In genomic region chr9:130036099-130036498, GRCh38 we compare ENCODE assay signal across 9 cellular contexts. TPM values are rescaled to one million over a fixed set of nuclear protein-coding genes. Genes with fewer than 3 reads are reported as not detected.
DNase-seq lines count a peak whose midpoint lies in the region; ATAC-seq and TF ChIP-seq lines count a peak whose summit lies in the region.
"Had no signal": no experiment of that assay in that cellular context is flagged by ENCODE, and none has a peak within 500 bp of the region (broad histone marks: within the 10 kb centered on the region; RNA-seq: fewer than 3 reads in every experiment).

No MANE protein-coding gene starts in this region.

- in situ Hi-C loops in transverse colon (cut with MboI; ENCODE audit: low pct_ligation_motif_present in 1 of 4, low pct_unique_long_range_greater_than_20kb in 1 of 4, low sequenced_read_pairs in 3 of 4) (loop anchor here in 2 of 4 donors (25.0 kb wide), 1 partner anchor 149 kb away; no protein-coding TSS in a partner anchor), GM13977 (cut with MboI; ENCODE audit: low pct_unique_long_range_greater_than_20kb, low sequenced_read_pairs, unreplicated experiment) (no loop called here)

- H3K27ac Mint-ChIP-seq in activated T-cell treated with anti-CD3 and anti-CD28 coated beads, Interleukin-2, amount 50 U/mL, for 72 hours = peak overlapping the region; percentile 99
- peak overlapping the region; percentile 95 for H3K27ac Mint-ChIP-seq in activated B cell treated with CpG ODN at 0.5 μM for 24 hours

- H3K9me3 ChIP-seq in transverse colon = no peaks in the 10 kb centered on the region

- H3K4me3 Mint-ChIP-seq in activated T-cell treated with anti-CD3 and anti-CD28 coated beads, Interleukin-2, amount 50 U/mL, for 72 hours = peak overlapping the region; percentile 88 to 93
- peak overlapping the region; percentile 99 for H3K4me3 Mint-ChIP-seq in activated B cell treated with CpG ODN at 0.5 μM for 24 hours

- intact Hi-C loops in activated B cell treated with CpG ODN at 0.5 μM for 24 hours (cut with micrococcal nuclease) (no loop called here), transverse colon (cut with DNase I; ENCODE audit: low total_unique reads) (no loop called here), sciatic nerve (cut with DNase I) (no loop called here)

- no peak for DNase-seq in activated T-cell treated with anti-CD3 and anti-CD28 coated beads, Interleukin-2, amount 50 U/mL, for 72 hours
- DNase-seq in activated T-cell treated with anti-CD3 and anti-CD28 coated beads for 4 hours (no peak), activated B cell treated with CpG ODN at 0.5 μM for 24 hours (no peak), fibroblast of villous mesenchyme (ENCODE audit: low read depth) (peak; percentile 51), transverse colon (no peak), GM13977 (ENCODE audit: low spot score) (no peak), activated gamma-delta T cell (lab: John Stamatoyannopoulos, UW) (no peak), sciatic nerve (ENCODE audit: low spot score) (no peak)

- no peaks in the 10 kb centered on the region for H3K27me3 ChIP-seq in transverse colon
- H3K27me3 ChIP-seq: cardiac muscle cell had no signal

- no peak overlapping the region for H3K4me3 ChIP-seq in fibroblast of villous mesenchyme (ENCODE audit: low read depth, low read length)
- H3K4me3 ChIP-seq in transverse colon = no peak overlapping the region
- H3K4me3 ChIP-seq: cardiac muscle cell had no signal

- TF ChIP-seq POLR2A in transverse colon (IDR thresholded peaks at IDR 0.05) = no peak

- CTCF ChIA-PET in activated B cell treated with CpG ODN at 0.5 μM for 24 hours (lab: Charles Lee) = no interaction called here

- H3K4me1 ChIP-seq in transverse colon = peaks cover 5 to 74% (median 37%) of the 10 kb centered on the region in 4 donors

- H3K36me3 Mint-ChIP-seq in activated T-cell treated with anti-CD3 and anti-CD28 coated beads, Interleukin-2, amount 50 U/mL, for 72 hours (ENCODE audit: insufficient read depth in 2 of 2) = peaks cover 18 to 32% of the 10 kb centered on the region in 2 donors
- peaks cover 58% of the 10 kb centered on the region for H3K36me3 Mint-ChIP-seq in activated B cell treated with CpG ODN at 0.5 μM for 24 hours (ENCODE audit: low read depth)

- no peaks in the 10 kb centered on the region for H3K9me3 Mint-ChIP-seq in activated T-cell treated with anti-CD3 and anti-CD28 coated beads, Interleukin-2, amount 50 U/mL, for 72 hours
- H3K9me3 Mint-ChIP-seq in activated B cell treated with CpG ODN at 0.5 μM for 24 hours = no peaks in the 10 kb centered on the region

- H3K27ac ChIP-seq in transverse colon = peak overlapping the region; percentile 53 to 100 (median 56)
- H3K27ac ChIP-seq: cardiac muscle cell had no signal

- peaks cover 91% of the 10 kb centered on the region for H3K4me1 Mint-ChIP-seq in activated T-cell treated with anti-CD3 and anti-CD28 coated beads, Interleukin-2, amount 50 U/mL, for 72 hours (ENCODE audit: low read depth)
- H3K4me1 Mint-ChIP-seq in activated B cell treated with CpG ODN at 0.5 μM for 24 hours = peaks cover 90% of the 10 kb centered on the region

- ATAC-seq in activated T-cell treated with anti-CD3 and anti-CD28 coated beads, Interleukin-2, amount 50 U/mL, for 72 hours (replicated peaks in 1 of 2) = peak; percentile 11 to 25
- no peak for ATAC-seq in activated B cell treated with CpG ODN at 0.5 μM for 24 hours (ENCODE audit: low read depth)
- ATAC-seq in sciatic nerve = no peak

- no peaks in the 10 kb centered on the region for H3K27me3 Mint-ChIP-seq in activated T-cell treated with anti-CD3 and anti-CD28 coated beads, Interleukin-2, amount 50 U/mL, for 72 hours (ENCODE audit: low read depth)
- H3K27me3 Mint-ChIP-seq in activated B cell treated with CpG ODN at 0.5 μM for 24 hours = no peaks in the 10 kb centered on the region

- H3K36me3 ChIP-seq in transverse colon = no peaks in the 10 kb centered on the region
- H3K36me3 ChIP-seq: cardiac muscle cell had no signal

- POLR2A ChIA-PET in activated B cell treated with CpG ODN at 0.5 μM for 24 hours (lab: Charles Lee) = interaction anchor here (2.8 to 26.4 kb wide), 3 partner anchors 17 to 148 kb away, joined by 26 to 1209 read pairs (median 620); no protein-coding TSS in a partner anchor

- TF ChIP-seq EP300 in transverse colon (IDR thresholded peaks at IDR 0.05; ENCODE audit: low read depth) = no peak

- TF ChIP-seq CTCF in activated B cell treated with CpG ODN at 0.5 μM for 24 hours (IDR thresholded peaks at IDR 0.05) (no peak), fibroblast of villous mesenchyme (IDR thresholded peaks at IDR 0.05; ENCODE audit: insufficient read depth, low read depth, low read length) (no peak), transverse colon (IDR thresholded peaks at IDR 0.05) (no peak), GM13977 (IDR thresholded peaks at IDR 0.05; ENCODE audit: extremely low read depth, insufficient read depth, missing control alignments) (no peak)

RNA-seq across cellular contexts. Expression of gene FNBP1, which starts 6.9 kb away (rescaled TPM):
- total RNA-seq in activated T-cell treated with anti-CD3 and anti-CD28 coated beads, Interleukin-2, amount 50 U/mL, for 72 hours = 100 to 1,000 TPM; 301 to 323 TPM
- total RNA-seq in activated B cell treated with CpG ODN at 0.5 μM for 24 hours (454 and 501 TPM in 2 replicates), fibroblast of villous mesenchyme (41.9 and 45.1 TPM in 2 replicates), transverse colon (100 to 1,000 TPM in 1 of 4 donors, 10 to 100 TPM in 3; 38.5 to 114 (median 62.9) TPM), sciatic nerve (132 TPM)

RNA-seq across cellular contexts. Expression of gene GPR107, which starts 17.6 kb away (rescaled TPM):
- 10 to 100 TPM; 27.3 to 31.7 TPM for total RNA-seq in activated T-cell treated with anti-CD3 and anti-CD28 coated beads, Interleukin-2, amount 50 U/mL, for 72 hours
- 17.7 and 19.6 TPM in 2 replicates for total RNA-seq in activated B cell treated with CpG ODN at 0.5 μM for 24 hours
- total RNA-seq in fibroblast of villous mesenchyme = 27.4 and 38.0 TPM in 2 replicates
- 10 to 100 TPM; 25.7 to 33.7 (median 32.7) TPM for total RNA-seq in transverse colon
- 42.4 TPM for total RNA-seq in sciatic nerve

Comparison
In these comparisons a context has a peak if more than half of its experiments do, and no peak if none do; other contexts are left out.
1. ATAC-seq: peak in activated T-cell treated with anti-CD3 and anti-CD28 coated beads, Interleukin-2, amount 50 U/mL, for 72 hours (2 of 2); none in activated B cell treated with CpG ODN at 0.5 μM for 24 hours (single experiment) and sciatic nerve (single experiment).